In the genomic region with DNA sequence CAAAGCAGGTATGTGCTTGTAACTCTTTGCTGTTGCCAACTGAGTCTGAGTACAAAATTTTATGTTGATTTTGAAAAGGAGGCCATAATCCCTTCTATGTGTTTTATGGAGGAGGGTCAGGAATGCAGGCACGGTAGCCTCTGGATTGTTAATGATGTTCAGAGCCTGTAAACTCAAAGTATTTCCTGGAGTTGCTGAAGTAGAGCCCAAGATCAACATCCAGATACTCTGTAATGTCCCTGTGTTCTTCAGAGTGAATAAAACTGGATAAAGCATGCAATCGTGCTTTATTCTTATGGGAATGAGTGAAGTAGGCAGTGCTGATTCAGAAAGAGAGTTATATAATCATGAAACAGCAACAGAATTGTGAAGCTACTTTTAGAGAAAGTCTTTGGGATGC, we compare ENCODE assay signal across 22 cellular contexts.
A peak's percentile ranks its signal among the peaks of the same experiment; 100 is the strongest.
DNase-seq lines count a peak whose midpoint lies in the region; ATAC-seq and TF ChIP-seq lines count a peak whose summit lies in the region.
"Had no signal": no experiment of that assay in that cellular context is flagged by ENCODE, and none has a peak within 500 bp of the region (broad histone marks: within the 10 kb centered on the region; RNA-seq: fewer than 3 reads in every experiment).

No MANE protein-coding gene starts in this region.

- no peak overlapping the region for H3K4me3 Mint-ChIP-seq in progenitor cell of endocrine pancreas (ENCODE audit: low read depth)
- H3K4me3 Mint-ChIP-seq: activated naive CD8-positive, alpha-beta T cell treated with anti-CD3 and anti-CD28 coated beads, Interleukin-2, amount 10 ng/mL, durations not matched to agents 7 days and 5 days; activated T-helper 1 cell treated with anti-CD3 and anti-CD28 coated beads, Interleukin-12 subunit alpha, Interleukin-12 subunit beta, Interleukin-2, Interleukin-4 antibody, amounts not matched to agents 30 ng/mL and 10 ng/mL and 1 ng/mL, durations not matched to agents 14 hours and 24 hours and 36 hours; neural crest cell had no signal

- H3K27ac ChIP-seq in VCaP = peak overlapping the region; percentile 59

- TF ChIP-seq CTCF in VCaP (conservative IDR thresholded peaks at IDR 0.05) = no peak
- TF ChIP-seq CTCF in progenitor cell of endocrine pancreas (IDR thresholded peaks at IDR 0.05; ENCODE audit: unreplicated experiment) = no peak

- peaks cover 18% of the 10 kb centered on the region for H3K36me3 Mint-ChIP-seq in progenitor cell of endocrine pancreas (ENCODE audit: insufficient read depth)
- H3K36me3 Mint-ChIP-seq: activated naive CD8-positive, alpha-beta T cell treated with anti-CD3 and anti-CD28 coated beads, Interleukin-2, amount 10 ng/mL, durations not matched to agents 7 days and 5 days had no signal

- ATAC-seq in HG03097 (IDR thresholded peaks at IDR 0.05; ENCODE audit: low FRiP score, unreplicated experiment) (no peak), GM18502 (IDR thresholded peaks at IDR 0.05; ENCODE audit: poor library complexity, unreplicated experiment) (no peak)

- H3K4me1 Mint-ChIP-seq in progenitor cell of endocrine pancreas (ENCODE audit: low read depth) = peaks cover 22% of the 10 kb centered on the region
- H3K4me1 Mint-ChIP-seq: activated naive CD8-positive, alpha-beta T cell treated with anti-CD3 and anti-CD28 coated beads, Interleukin-2, amount 10 ng/mL, durations not matched to agents 7 days and 5 days had no signal

- peak overlapping the region; percentile 7 for H3K27ac Mint-ChIP-seq in progenitor cell of endocrine pancreas
- H3K27ac Mint-ChIP-seq: activated naive CD8-positive, alpha-beta T cell treated with anti-CD3 and anti-CD28 coated beads, Interleukin-2, amount 10 ng/mL, durations not matched to agents 7 days and 5 days; activated T-helper 1 cell treated with anti-CD3 and anti-CD28 coated beads, Interleukin-12 subunit alpha, Interleukin-12 subunit beta, Interleukin-2, Interleukin-4 antibody, amounts not matched to agents 30 ng/mL and 10 ng/mL and 1 ng/mL, durations not matched to agents 14 hours and 24 hours and 36 hours had no signal

- H3K9me3 Mint-ChIP-seq in progenitor cell of endocrine pancreas (ENCODE audit: low read depth) = no peaks in the 10 kb centered on the region
- H3K9me3 Mint-ChIP-seq: activated naive CD8-positive, alpha-beta T cell treated with anti-CD3 and anti-CD28 coated beads, Interleukin-2, amount 10 ng/mL, durations not matched to agents 7 days and 5 days; activated T-helper 1 cell treated with anti-CD3 and anti-CD28 coated beads, Interleukin-12 subunit alpha, Interleukin-12 subunit beta, Interleukin-2, Interleukin-4 antibody, amounts not matched to agents 30 ng/mL and 10 ng/mL and 1 ng/mL, durations not matched to agents 14 hours and 24 hours and 36 hours had no signal

- peak; percentile 41 for DNase-seq in GM03348 (ENCODE audit: low spot score)
- peak; percentile 43 for DNase-seq in fibroblast of peridontal ligament (ENCODE audit: extremely low read depth)
- no peak for DNase-seq in progenitor cell of endocrine pancreas (ENCODE audit: low spot score, unreplicated experiment)
- no peak for DNase-seq in HK-2 (ENCODE audit: unreplicated experiment)
- no peak for DNase-seq in NCI-H2029 treated with DMSO at 0.1 percent for 48 hours (lab: John Stamatoyannopoulos, UW)
- DNase-seq: activated CD4-positive, CD25-positive, alpha-beta regulatory T cell treated with anti-CD3 and anti-CD28 coated beads, Interleukin-2, amount 50 U/mL, for 72 hours; activated CD8-positive, alpha-beta memory T cell treated with anti-CD3 and anti-CD28 coated beads for 24 hours; activated naive CD8-positive, alpha-beta T cell treated with anti-CD3 and anti-CD28 coated beads, Interleukin-2, amount 10 ng/mL, durations not matched to agents 7 days and 5 days; Calu3; effector CD8-positive, alpha-beta T cell; heart right ventricle; islet precursor cell; mesendoderm; NCI-H526; SIG-M5; stimulated activated naive CD4-positive, alpha-beta T cell treated with Interleukin-2 at 50 U/mL for 16 hours; uterus had no signal

- no peaks in the 10 kb centered on the region for H3K27me3 Mint-ChIP-seq in progenitor cell of endocrine pancreas

Comparison
In these comparisons a context has a peak if more than half of its experiments do, and no peak if none do; other contexts are left out.
1. DNase-seq: peak in GM03348 (single experiment) and fibroblast of peridontal ligament (single experiment); none in progenitor cell of endocrine pancreas (single experiment), HK-2 (single experiment) and NCI-H2029 treated with DMSO at 0.1 percent for 48 hours (single experiment).